Comparison of ENCODE assay signal across 1 cellular context in the genomic region with DNA sequence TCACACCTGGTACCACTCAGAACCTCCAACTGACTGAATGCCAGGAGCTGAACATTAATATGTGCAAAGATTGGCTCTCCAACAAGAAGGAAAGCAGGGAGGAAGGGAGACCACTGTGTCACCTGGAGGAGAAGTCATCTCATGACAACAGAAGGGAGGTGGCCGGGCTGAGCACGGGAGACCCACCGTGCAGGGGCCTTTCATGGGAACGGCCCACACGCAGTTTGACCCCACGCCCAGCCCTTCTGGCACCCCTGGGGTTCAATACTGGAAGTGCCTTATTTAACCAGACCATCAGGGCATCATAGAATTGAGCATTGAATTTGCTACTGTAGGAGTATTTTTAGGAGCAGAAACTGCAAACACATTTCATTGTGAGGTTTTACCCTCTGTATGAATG.
TF ChIP-seq lines count a peak whose summit lies in the region.

No MANE protein-coding gene starts in this region.

TF ChIP-seq in endothelial cell of umbilical vein, 7 proteins besides CTCF, POLR2A, EP300 and RAD21:
- TF ChIP-seq, protein P1, sequence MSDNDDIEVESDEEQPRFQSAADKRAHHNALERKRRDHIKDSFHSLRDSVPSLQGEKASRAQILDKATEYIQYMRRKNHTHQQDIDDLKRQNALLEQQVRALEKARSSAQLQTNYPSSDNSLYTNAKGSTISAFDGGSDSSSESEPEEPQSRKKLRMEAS (IDR thresholded peaks at IDR 0.05; ENCODE audit: insufficient read depth, insufficient read length) = no peak
- no peak for TF ChIP-seq JUN (IDR thresholded peaks at IDR 0.05; ENCODE audit: borderline replicate concordance, insufficient read depth, insufficient read length, low read depth)
- TF ChIP-seq MYC (IDR thresholded peaks at IDR 0.05; ENCODE audit: low read depth, low read length) = no peak
- no peak for TF ChIP-seq EZH2 (IDR thresholded peaks at IDR 0.05; ENCODE audit: borderline replicate concordance, low read depth, low read length, severe bottlenecking)
- no peak for TF ChIP-seq POLR2AphosphoS5 (IDR thresholded peaks at IDR 0.05; ENCODE audit: insufficient read depth, low read depth, low read length)
- TF ChIP-seq FOS (IDR thresholded peaks at IDR 0.05; ENCODE audit: borderline replicate concordance, insufficient read depth, low read length) = no peak
- TF ChIP-seq GATA2 (IDR thresholded peaks at IDR 0.05; ENCODE audit: insufficient read depth, insufficient read length, low read depth, low read length) = no peak
